16 cellular contexts compared by ENCODE assay signal in the genomic region with DNA sequence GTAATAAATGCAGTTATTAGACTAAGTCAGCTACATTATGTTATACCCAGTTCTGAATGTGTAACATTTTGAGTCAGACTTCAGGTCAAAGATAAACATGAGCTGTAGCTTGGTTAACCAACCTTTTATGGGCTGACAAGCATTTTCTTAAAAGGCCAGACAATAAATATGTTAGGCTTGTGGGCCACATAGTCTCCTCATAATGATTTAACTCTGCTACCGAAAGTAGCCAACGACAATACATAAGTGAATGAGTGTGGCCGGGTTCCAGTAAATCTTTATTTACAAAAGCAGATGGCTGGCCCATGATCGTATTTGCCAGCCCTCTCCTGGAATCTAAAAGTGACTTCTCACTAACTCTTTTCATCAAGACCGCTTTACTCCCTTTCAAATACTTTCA. TPM values are rescaled to one million over a fixed set of nuclear protein-coding genes. Genes with fewer than 3 reads are reported as not detected.
A peak's percentile ranks its signal among the peaks of the same experiment; 100 is the strongest.
DNase-seq lines count a peak whose midpoint lies in the region; ATAC-seq and TF ChIP-seq lines count a peak whose summit lies in the region.
"Had no signal": no experiment of that assay in that cellular context is flagged by ENCODE, and none has a peak within 500 bp of the region (broad histone marks: within the 10 kb centered on the region; RNA-seq: fewer than 3 reads in every experiment).

No MANE protein-coding gene starts in this region.

- H3K9me3 ChIP-seq in OCI-LY3 (ENCODE audit: insufficient read depth, low read length), result no peaks in the 10 kb centered on the region

- H3K79me2 ChIP-seq in OCI-LY3 (ENCODE audit: low read length), result peaks cover 34% of the 10 kb centered on the region

- peak overlapping the region; percentile 38 for H3K27ac ChIP-seq in OCI-LY3 (ENCODE audit: low read length)
- H3K27ac ChIP-seq: hepatocyte had no signal

- no peak overlapping the region for H3K4me2 ChIP-seq in OCI-LY3 (ENCODE audit: low read length)
- H3K4me2 ChIP-seq: hepatocyte had no signal

- no peaks in the 10 kb centered on the region for H3K27me3 ChIP-seq in OCI-LY3 (ENCODE audit: low read depth, low read length)
- H3K27me3 ChIP-seq: hepatocyte had no signal

- no peak overlapping the region for H2AFZ ChIP-seq in OCI-LY3 (ENCODE audit: low read depth, low read length)
- H2AFZ ChIP-seq: hepatocyte had no signal

- peaks cover 49% of the 10 kb centered on the region for H3K4me1 ChIP-seq in OCI-LY3 (ENCODE audit: low read length)

- H3K27me3 Mint-ChIP-seq in activated T-cell treated with anti-CD3 and anti-CD28 coated beads, Interleukin-2, amount 50 U/mL, for 72 hours (ENCODE audit: low read depth), result no peaks in the 10 kb centered on the region
- no peaks in the 10 kb centered on the region for H3K27me3 Mint-ChIP-seq in activated T-cell treated with anti-CD3 and anti-CD28 coated beads, Interleukin-2, amount 50 U/mL, for 4 hours (ENCODE audit: low read depth)
- H3K27me3 Mint-ChIP-seq in stimulated activated naive CD8-positive, alpha-beta T cell treated with anti-CD3 and anti-CD28 coated beads, Interleukin-15, Interleukin-2, amounts not matched to agents 100 ng/mL and 50 ng/mL, for 24 hours, result no peaks in the 10 kb centered on the region
- H3K27me3 Mint-ChIP-seq: activated B cell treated with CpG ODN at 0.5 μM for 24 hours had no signal

- no peak for DNase-seq in activated T-cell treated with anti-CD3 and anti-CD28 coated beads, Interleukin-2, amount 50 U/mL, for 72 hours
- no peak for DNase-seq in activated T-cell treated with anti-CD3 and anti-CD28 coated beads, Interleukin-2, amount 50 U/mL, for 4 hours
- DNase-seq in fibroblast of villous mesenchyme (ENCODE audit: low read depth), result peak; percentile 88
- DNase-seq in RPMI8226, result no peak
- DNase-seq in left colon, result no peak
- DNase-seq: activated B cell treated with CpG ODN at 0.5 μM for 24 hours; activated naive CD4-positive, alpha-beta T cell treated with Interleukin-2 at 50 U/mL for 16 hours; erythroblast; left cardiac atrium; occipital lobe; small intestine; stimulated activated naive CD4-positive, alpha-beta T cell treated with Interleukin-2 at 50 U/mL for 16 hours had no signal

- intact Hi-C loops in left colon (cut with DNase I, micrococcal nuclease), result no loop called here

- no peaks in the 10 kb centered on the region for H4K20me1 ChIP-seq in OCI-LY3 (ENCODE audit: insufficient read depth, low read length)

- H3K36me3 Mint-ChIP-seq in activated T-cell treated with anti-CD3 and anti-CD28 coated beads, Interleukin-2, amount 50 U/mL, for 72 hours (ENCODE audit: insufficient read depth in 2 of 2), result peaks cover 6 to 10% of the 10 kb centered on the region in 2 donors
- peaks cover 18% of the 10 kb centered on the region for H3K36me3 Mint-ChIP-seq in activated T-cell treated with anti-CD3 and anti-CD28 coated beads, Interleukin-2, amount 50 U/mL, for 4 hours (ENCODE audit: insufficient read depth)
- peaks cover 27% of the 10 kb centered on the region for H3K36me3 Mint-ChIP-seq in stimulated activated naive CD8-positive, alpha-beta T cell treated with anti-CD3 and anti-CD28 coated beads, Interleukin-15, Interleukin-2, amounts not matched to agents 100 ng/mL and 50 ng/mL, for 24 hours (ENCODE audit: low read depth)

- no peaks in the 10 kb centered on the region for H3K9me3 Mint-ChIP-seq in activated T-cell treated with anti-CD3 and anti-CD28 coated beads, Interleukin-2, amount 50 U/mL, for 72 hours
- H3K9me3 Mint-ChIP-seq in activated T-cell treated with anti-CD3 and anti-CD28 coated beads, Interleukin-2, amount 50 U/mL, for 4 hours, result no peaks in the 10 kb centered on the region
- H3K9me3 Mint-ChIP-seq in stimulated activated naive CD8-positive, alpha-beta T cell treated with anti-CD3 and anti-CD28 coated beads, Interleukin-15, Interleukin-2, amounts not matched to agents 100 ng/mL and 50 ng/mL, for 24 hours, result no peaks in the 10 kb centered on the region
- H3K9me3 Mint-ChIP-seq: activated B cell treated with CpG ODN at 0.5 μM for 24 hours had no signal

- H3K9ac ChIP-seq in OCI-LY3 (ENCODE audit: low read length), result no peak overlapping the region

- peak overlapping the region in 1 of 2 donors; percentile 11 for H3K4me3 Mint-ChIP-seq in activated T-cell treated with anti-CD3 and anti-CD28 coated beads, Interleukin-2, amount 50 U/mL, for 72 hours
- no peak overlapping the region for H3K4me3 Mint-ChIP-seq in activated T-cell treated with anti-CD3 and anti-CD28 coated beads, Interleukin-2, amount 50 U/mL, for 4 hours
- no peak overlapping the region for H3K4me3 Mint-ChIP-seq in stimulated activated naive CD8-positive, alpha-beta T cell treated with anti-CD3 and anti-CD28 coated beads, Interleukin-15, Interleukin-2, amounts not matched to agents 100 ng/mL and 50 ng/mL, for 24 hours
- H3K4me3 Mint-ChIP-seq: activated B cell treated with CpG ODN at 0.5 μM for 24 hours had no signal

- ATAC-seq in activated T-cell treated with anti-CD3 and anti-CD28 coated beads, Interleukin-2, amount 50 U/mL, for 72 hours (replicated peaks in 1 of 2), result peak; percentile 37 to 71
- no peak for ATAC-seq in activated T-cell treated with anti-CD3 and anti-CD28 coated beads, Interleukin-2, amount 50 U/mL, for 4 hours
- ATAC-seq in HG03439 (IDR thresholded peaks at IDR 0.05; ENCODE audit: unreplicated experiment), result no peak
- ATAC-seq in left colon, result no peak
- ATAC-seq: left cardiac atrium had no signal

- no peak for TF ChIP-seq CTCF in OCI-LY3 (IDR thresholded peaks at IDR 0.05; ENCODE audit: low read depth, low read length)
- no peak for TF ChIP-seq CTCF in fibroblast of villous mesenchyme (IDR thresholded peaks at IDR 0.05; ENCODE audit: insufficient read depth, low read depth, low read length)

- no peak overlapping the region for H3K27ac Mint-ChIP-seq in activated T-cell treated with anti-CD3 and anti-CD28 coated beads, Interleukin-2, amount 50 U/mL, for 72 hours
- peak overlapping the region; percentile 21 for H3K27ac Mint-ChIP-seq in stimulated activated naive CD8-positive, alpha-beta T cell treated with anti-CD3 and anti-CD28 coated beads, Interleukin-15, Interleukin-2, amounts not matched to agents 100 ng/mL and 50 ng/mL, for 24 hours
- H3K27ac Mint-ChIP-seq: activated B cell treated with CpG ODN at 0.5 μM for 24 hours had no signal

- H3K36me3 ChIP-seq in OCI-LY3 (replicated peaks; ENCODE audit: low read depth, low read length), result peaks cover 4% of the 10 kb centered on the region

- H3K4me3 ChIP-seq in OCI-LY3 (ENCODE audit: low read length) (no peak overlapping the region), fibroblast of villous mesenchyme (ENCODE audit: low read depth, low read length) (no peak overlapping the region)
- H3K4me3 ChIP-seq: hepatocyte had no signal

- peaks cover 24% of the 10 kb centered on the region for H3K4me1 Mint-ChIP-seq in activated T-cell treated with anti-CD3 and anti-CD28 coated beads, Interleukin-2, amount 50 U/mL, for 72 hours (ENCODE audit: low read depth)
- H3K4me1 Mint-ChIP-seq in activated T-cell treated with anti-CD3 and anti-CD28 coated beads, Interleukin-2, amount 50 U/mL, for 4 hours (ENCODE audit: low read depth), result peaks cover 28% of the 10 kb centered on the region
- peaks cover 31% of the 10 kb centered on the region for H3K4me1 Mint-ChIP-seq in stimulated activated naive CD8-positive, alpha-beta T cell treated with anti-CD3 and anti-CD28 coated beads, Interleukin-15, Interleukin-2, amounts not matched to agents 100 ng/mL and 50 ng/mL, for 24 hours (ENCODE audit: low read depth)

RNA-seq across cellular contexts. Expression of gene ATG5, which starts 49.9 kb away (rescaled TPM):
- total RNA-seq in activated T-cell treated with anti-CD3 and anti-CD28 coated beads, Interleukin-2, amount 50 U/mL, for 72 hours, result 10 to 100 TPM; 32.1 to 38.4 TPM
- total RNA-seq in activated T-cell treated with anti-CD3 and anti-CD28 coated beads, Interleukin-2, amount 50 U/mL, for 4 hours, result 10 to 100 TPM; 29.3 to 30.2 (median 29.5) TPM
- total RNA-seq in fibroblast of villous mesenchyme (49.3 and 62.6 TPM in 2 replicates), left colon (10 to 100 TPM; 43.7 to 46.7 TPM)

Comparison
In these comparisons a context has a peak if more than half of its experiments do, and no peak if none do; other contexts are left out.
1. ATAC-seq: peak in activated T-cell treated with anti-CD3 and anti-CD28 coated beads, Interleukin-2, amount 50 U/mL, for 72 hours (2 of 2); none in activated T-cell treated with anti-CD3 and anti-CD28 coated beads, Interleukin-2, amount 50 U/mL, for 4 hours (0 of 2), HG03439 (single experiment) and left colon (single experiment).